31 cellular contexts compared by ENCODE assay signal in genomic region chr17:18332909-18333489, GRCh38. TPM values are rescaled to one million over a fixed set of nuclear protein-coding genes. Genes with fewer than 3 reads are reported as not detected.
A peak's percentile ranks its signal among the peaks of the same experiment; 100 is the strongest.
DNase-seq lines count a peak whose midpoint lies in the region; ATAC-seq and TF ChIP-seq lines count a peak whose summit lies in the region.
"Had no signal": no experiment of that assay in that cellular context is flagged by ENCODE, and none has a peak within 500 bp of the region (broad histone marks: within the 10 kb centered on the region; RNA-seq: fewer than 3 reads in every experiment).

No MANE protein-coding gene starts in this region.

- H4K20me1 ChIP-seq in SK-N-SH (ENCODE audit: insufficient read depth), result no peaks in the 10 kb centered on the region
- H4K20me1 ChIP-seq in MM.1S (ENCODE audit: insufficient read depth, low read length), result no peaks in the 10 kb centered on the region

- H3F3A ChIP-seq in SK-N-SH (replicated peaks; ENCODE audit: insufficient read depth) (no peaks in the 10 kb centered on the region), MM.1S (ENCODE audit: insufficient read depth, low read length) (peaks cover 5% of the 10 kb centered on the region; the same call in 1 of the 2 replicates)

- ATAC-seq in SK-N-SH treated with all-trans-retinoic acid at 6 μM for 48 hours (peak; percentile 40; the same call in 2 of the 3 replicates), right lobe of liver (no peak), HG03520 (IDR thresholded peaks at IDR 0.05; ENCODE audit: unreplicated experiment) (no peak)

- TF ChIP-seq RAD21 in SK-N-SH (IDR thresholded peaks at IDR 0.05; ENCODE audit: low read length), result no peak

- TF ChIP-seq CTCF in SK-N-SH (IDR thresholded peaks at IDR 0.05), result no peak
- TF ChIP-seq CTCF in MM.1S (IDR thresholded peaks at IDR 0.05; ENCODE audit: low read length), result no peak
- TF ChIP-seq CTCF in foreskin fibroblast (IDR thresholded peaks at IDR 0.05; ENCODE audit: low read depth, low read length), result no peak
- TF ChIP-seq CTCF in right lobe of liver (IDR thresholded peaks at IDR 0.05), result no peak
- TF ChIP-seq CTCF in WERI-Rb-1 (IDR thresholded peaks at IDR 0.05; ENCODE audit: low read depth, low read length), result no peak

- TF ChIP-seq EP300 in SK-N-SH (IDR thresholded peaks at IDR 0.05; ENCODE audit: borderline replicate concordance in 1 of 2, low read depth in 1 of 2, low read length in 1 of 2), result no peak

- H3K27ac ChIP-seq in SK-N-SH (ENCODE audit: low read depth in 2 of 2, low read length in 1 of 2) (no peak overlapping the region), MM.1S (ENCODE audit: low read length) (peak overlapping the region; percentile 65; the same call in 1 of the 2 replicates), right lobe of liver (no peak overlapping the region), WERI-Rb-1 (no peak overlapping the region)
- H3K27ac ChIP-seq: 22Rv1, dorsolateral prefrontal cortex, sigmoid colon, SJSA1, stomach, thyroid gland had no signal

- POLR2A ChIA-PET in SK-N-SH (lab: Yijun Ruan, JAX), result no interaction called here

- H3K9me2 ChIP-seq in SK-N-SH (no peaks in the 10 kb centered on the region), MM.1S (replicated peaks; ENCODE audit: insufficient read depth, low read length) (no peaks in the 10 kb centered on the region)

- no peaks in the 10 kb centered on the region for H3K79me2 ChIP-seq in SK-N-SH (ENCODE audit: insufficient read depth)
- peaks cover 16% of the 10 kb centered on the region for H3K79me2 ChIP-seq in MM.1S (ENCODE audit: low read length)

- H3K4me2 ChIP-seq in SK-N-SH, result no peak overlapping the region
- H3K4me2 ChIP-seq in MM.1S (ENCODE audit: low read depth, low read length), result no peak overlapping the region

- H3K4me3 ChIP-seq in SK-N-SH (ENCODE audit: low read depth in 2 of 2, low read length in 1 of 2) (no peak overlapping the region), MM.1S (ENCODE audit: low read length) (no peak overlapping the region), foreskin fibroblast (ENCODE audit: low read depth in 1 of 2, low read length in 2 of 2) (no peak overlapping the region), right lobe of liver (no peak overlapping the region), WERI-Rb-1 (ENCODE audit: low read depth, low read length) (no peak overlapping the region)
- H3K4me3 ChIP-seq: dorsolateral prefrontal cortex, MG63, sigmoid colon, SJSA1, stomach, thyroid gland had no signal

- 95% methylated on average over 2 of the region's 4 CpGs for WGBS in SK-N-SH (ENCODE audit: low lambda C conversion rate)
- 92% methylated on average over 2 of the region's 4 CpGs for WGBS in right lobe of liver (ENCODE audit: insufficient coverage, low coverage, low lambda C conversion rate, missing lambda C conversion rate)

- no peaks in the 10 kb centered on the region for H3K9me3 ChIP-seq in SK-N-SH
- no peaks in the 10 kb centered on the region for H3K9me3 ChIP-seq in MM.1S (replicated peaks; ENCODE audit: insufficient read depth, low read length)
- no peaks in the 10 kb centered on the region for H3K9me3 ChIP-seq in right lobe of liver
- H3K9me3 ChIP-seq in WERI-Rb-1 (ENCODE audit: severe bottlenecking), result no peaks in the 10 kb centered on the region
- H3K9me3 ChIP-seq: MG63, sigmoid colon, SJSA1, stomach, thyroid gland had no signal

- intact Hi-C loops in right lobe of liver (cut with DNase I), result no loop called here

- DNase-seq in SK-N-SH, result no peak
- peak; percentile 28 for DNase-seq in EH (ENCODE audit: low read depth)
- DNase-seq in MM.1S, result peak; percentile 37
- peak; percentile 51 to 71 for DNase-seq in foreskin fibroblast
- DNase-seq in right lobe of liver, result no peak
- DNase-seq in WERI-Rb-1, result no peak
- DNase-seq: activated naive CD8-positive, alpha-beta T cell treated with anti-CD3 and anti-CD28 coated beads for 36 hours; AML-193; CD4-positive, alpha-beta T cell; cerebellar nuclear complex; dorsolateral prefrontal cortex; H7; mesendoderm; MG63; NCI-H2029 treated with DMSO at 0.1 percent for 48 hours; NCI-H526 treated with DMSO at 0.1 percent for 48 hours; sigmoid colon; stimulated activated CD4-positive, alpha-beta T cell treated with anti-CD3 and anti-CD28 coated beads, Interleukin-15, amount 100 ng/mL, for 24 hours; stomach; thyroid gland had no signal

- no peak overlapping the region for H3K9ac ChIP-seq in SK-N-SH
- H3K9ac ChIP-seq in MM.1S (ENCODE audit: low read length), result no peak overlapping the region

- no peak overlapping the region for H2AFZ ChIP-seq in SK-N-SH (ENCODE audit: low read depth)
- H2AFZ ChIP-seq in MM.1S (ENCODE audit: low read length), result no peak overlapping the region

- no peak for TF ChIP-seq POLR2A in right lobe of liver (IDR thresholded peaks at IDR 0.05)

- H3K27me3 ChIP-seq in SK-N-SH (ENCODE audit: insufficient read depth) (no peaks in the 10 kb centered on the region), MM.1S (replicated peaks; ENCODE audit: insufficient read depth, low read length) (no peaks in the 10 kb centered on the region), right lobe of liver (no peaks in the 10 kb centered on the region), WERI-Rb-1 (ENCODE audit: insufficient read depth, low read depth, severe bottlenecking) (no peaks in the 10 kb centered on the region)
- H3K27me3 ChIP-seq: dorsolateral prefrontal cortex, MG63, sigmoid colon, SJSA1, stomach, thyroid gland had no signal

- H3K4me1 ChIP-seq in SK-N-SH (ENCODE audit: control insufficient read depth in 1 of 2, insufficient read depth in 2 of 2, low read depth in 1 of 2, low read length in 1 of 2) (no peaks in the 10 kb centered on the region), MM.1S (ENCODE audit: low read length) (peaks cover 45% of the 10 kb centered on the region), right lobe of liver (no peaks in the 10 kb centered on the region)
- H3K4me1 ChIP-seq: sigmoid colon, SJSA1, stomach, thyroid gland had no signal

- CTCF ChIA-PET in SK-N-SH (lab: Yijun Ruan, JAX), result interaction anchor here (0.9 kb wide), 1 partner anchor 13 kb away, joined by 3 read pairs; no protein-coding TSS in a partner anchor

- H3K36me3 ChIP-seq in SK-N-SH (replicated peaks in 1 of 2; ENCODE audit: control insufficient read depth in 1 of 2, insufficient read depth in 2 of 2, low read length in 1 of 2), result peaks cover 0 to 40% of the 10 kb centered on the region in 2 experiments
- peaks cover under 1% of the 10 kb centered on the region; the same call in 1 of the 2 replicates for H3K36me3 ChIP-seq in MM.1S (replicated peaks; ENCODE audit: insufficient read depth, low read length)
- H3K36me3 ChIP-seq in right lobe of liver, result peaks cover 9 to 93% (median 54%) of the 10 kb centered on the region in 4 donors
- peaks cover 79% of the 10 kb centered on the region for H3K36me3 ChIP-seq in WERI-Rb-1
- H3K36me3 ChIP-seq: MG63 had no signal

TF ChIP-seq in SK-N-SH treated with all-trans-retinoic acid at 6 μM for 48 hours, 23 proteins besides CTCF, POLR2A, EP300 and RAD21 (continues in another document):
- TF ChIP-seq POU6F1 (CRISPR knock-in tag; IDR thresholded peaks at IDR 0.05; ENCODE audit: borderline replicate concordance, low read depth) (no peak), ZNF70 (CRISPR knock-in tag; IDR thresholded peaks at IDR 0.05) (no peak)

TF ChIP-seq in SK-N-SH, 30 proteins besides CTCF, POLR2A, EP300 and RAD21 (continues in another document):
- TF ChIP-seq TCF12 (IDR thresholded peaks at IDR 0.05) (no peak), FOXM1 (IDR thresholded peaks at IDR 0.05; ENCODE audit: low read depth) (no peak), RFX5 (IDR thresholded peaks at IDR 0.05; ENCODE audit: low read length) (no peak), RXRA (IDR thresholded peaks at IDR 0.05; ENCODE audit: borderline replicate concordance, low read depth) (no peak), GABPA (IDR thresholded peaks at IDR 0.05; ENCODE audit: low read depth) (no peak), NRF1 (IDR thresholded peaks at IDR 0.05; ENCODE audit: low read depth, low read length) (no peak), POLR2AphosphoS5 (IDR thresholded peaks at IDR 0.05; ENCODE audit: low read depth, low read length) (no peak), FOXJ3 (CRISPR knock-in tag; IDR thresholded peaks at IDR 0.05) (no peak), JUND (IDR thresholded peaks at IDR 0.05) (no peak), CHD2 (IDR thresholded peaks at IDR 0.05; ENCODE audit: low read length, partially characterized antibody) (no peak), FOSL2 (IDR thresholded peaks at IDR 0.05; ENCODE audit: borderline replicate concordance, low read depth) (no peak), SIN3A (IDR thresholded peaks at IDR 0.05; ENCODE audit: borderline replicate concordance, low read depth, low read length) (no peak), EZH2phosphoT487 (IDR thresholded peaks at IDR 0.05; ENCODE audit: borderline replicate concordance, low read depth) (no peak), GATA2 (CRISPR knock-in tag; IDR thresholded peaks at IDR 0.05) (no peak)
- TF ChIP-seq, protein P1, sequence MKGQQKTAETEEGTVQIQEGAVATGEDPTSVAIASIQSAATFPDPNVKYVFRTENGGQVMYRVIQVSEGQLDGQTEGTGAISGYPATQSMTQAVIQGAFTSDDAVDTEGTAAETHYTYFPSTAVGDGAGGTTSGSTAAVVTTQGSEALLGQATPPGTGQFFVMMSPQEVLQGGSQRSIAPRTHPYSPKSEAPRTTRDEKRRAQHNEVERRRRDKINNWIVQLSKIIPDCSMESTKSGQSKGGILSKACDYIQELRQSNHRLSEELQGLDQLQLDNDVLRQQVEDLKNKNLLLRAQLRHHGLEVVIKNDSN (IDR thresholded peaks at IDR 0.05; ENCODE audit: borderline replicate concordance, low read depth), result no peak

RNA-seq across cellular contexts. Expression of gene SMCR8, which starts 17.9 kb away (rescaled TPM):
- 5.6 and 6.2 TPM in 2 replicates for polyA plus RNA-seq in SK-N-SH (2012; rRNA removed)
- polyA plus RNA-seq in SK-N-SH (2012; cell fraction: cytosol; rRNA removed), result 3.6 and 4.7 TPM in 2 replicates
- 8.2 and 10.4 TPM in 2 replicates for polyA plus RNA-seq in SK-N-SH (2012; cell fraction: nucleus; rRNA removed)
- 1 to 10 TPM; 4.2 to 7.9 (median 6.4) TPM for total RNA-seq in right lobe of liver

RNA-seq across cellular contexts. Expression of gene TOP3A, which starts 18.2 kb away (rescaled TPM):
- 14.4 and 14.7 TPM in 2 replicates for polyA plus RNA-seq in SK-N-SH (2012; rRNA removed)
- 10.9 and 11.6 TPM in 2 replicates for polyA plus RNA-seq in SK-N-SH (2012; cell fraction: cytosol; rRNA removed)
- polyA plus RNA-seq in SK-N-SH (2012; cell fraction: nucleus; rRNA removed), result 35.2 and 36.3 TPM in 2 replicates
- total RNA-seq in right lobe of liver, result 10 to 100 TPM; 13.7 to 29.9 (median 20.7) TPM

RNA-seq across cellular contexts. Expression of gene SHMT1, which starts 30.4 kb away (rescaled TPM):
- 10.0 and 17.0 TPM in 2 replicates for polyA plus RNA-seq in SK-N-SH (2012; rRNA removed)
- polyA plus RNA-seq in SK-N-SH (2012; cell fraction: cytosol; rRNA removed), result 8.1 and 10.0 TPM in 2 replicates
- polyA plus RNA-seq in SK-N-SH (2012; cell fraction: nucleus; rRNA removed), result 16.8 and 19.2 TPM in 2 replicates
- total RNA-seq in right lobe of liver, result 100 to 1,000 TPM; 208 to 457 (median 284) TPM

RNA-seq across cellular contexts. Expression of gene EVPLL, which starts 44.6 kb away (rescaled TPM):
- not detected in 2 replicates for polyA plus RNA-seq in SK-N-SH (2012; rRNA removed)
- polyA plus RNA-seq in SK-N-SH (2012; cell fraction: cytosol; rRNA removed), result not detected in 2 replicates
- not detected in 2 replicates for polyA plus RNA-seq in SK-N-SH (2012; cell fraction: nucleus; rRNA removed)
- total RNA-seq in right lobe of liver, result 1 to 10 TPM in 3 of 6 experiments, under 1 TPM in 3; 0.46 to 1.6 (median 1.0) TPM
- total RNA-seq: activated CD8-positive, alpha-beta memory T cell treated with anti-CD3 and anti-CD28 coated beads for 36 hours; CD4-positive, alpha-beta T cell; Daoy; fibroblast of lung; glomerular endothelial cell; H7; myocyte; progenitor cell of endocrine pancreas; sigmoid colon; SJSA1; T-helper 1 cell treated with Interleukin-12 subunit alpha and Interleukin-12 subunit beta and Interleukin-4 antibody, amounts not matched to agents 30 ng/mL and 1 ng/mL, for 36 hours had no signal
- polyA plus RNA-seq: fibroblast of lung had no signal

Comparison
In these comparisons a context has a peak if more than half of its experiments do, and no peak if none do; other contexts are left out.
1. DNase-seq: peak in EH (single experiment), MM.1S (single experiment) and foreskin fibroblast (2 of 2); none in SK-N-SH (single experiment), right lobe of liver (0 of 3) and WERI-Rb-1 (single experiment).